Comparison of ENCODE assay signal across 27 cellular contexts in the genomic region with DNA sequence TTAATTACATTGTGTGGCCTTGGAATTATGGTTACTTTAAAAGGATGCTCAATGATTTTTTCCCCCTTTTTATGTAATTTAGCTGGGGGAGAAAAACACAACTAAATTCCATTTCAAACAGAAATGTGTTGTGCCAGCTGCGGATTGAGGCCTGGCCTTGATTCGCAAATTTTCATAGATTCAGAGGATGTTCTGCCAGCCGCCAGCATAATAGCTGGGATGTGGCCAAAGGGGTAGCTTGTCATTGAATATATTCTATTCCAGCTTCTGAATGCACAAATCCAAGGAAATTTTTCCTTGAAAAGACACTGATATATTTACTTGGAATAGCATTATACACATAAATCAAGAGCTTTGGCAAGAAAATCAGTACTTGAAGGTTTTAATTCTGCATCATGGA. TPM values are rescaled to one million over a fixed set of nuclear protein-coding genes. Genes with fewer than 3 reads are reported as not detected.
"Had no signal": no experiment of that assay in that cellular context is flagged by ENCODE, and none has a peak within 500 bp of the region (broad histone marks: within the 10 kb centered on the region; RNA-seq: fewer than 3 reads in every experiment).

No MANE protein-coding gene starts in this region.

- H3K36me3 Mint-ChIP-seq: naive thymus-derived CD8-positive, alpha-beta T cell; stimulated activated memory B cell treated with anti-CD40 and anti-IgM and Interleukin-4, amounts not matched to agents 10 μg/mL and 1 μg/mL and 100 μg/mL, for 72 hours had no signal

- H3K27me3 ChIP-seq: hepatocyte, left lung, pancreas, right atrium auricular region, right lobe of liver, stomach, suprapubic skin, tibial artery, upper lobe of right lung had no signal

- H3K4me1 Mint-ChIP-seq: naive thymus-derived CD8-positive, alpha-beta T cell; nephron; stimulated activated memory B cell treated with anti-CD40 and anti-IgM and Interleukin-4, amounts not matched to agents 10 μg/mL and 1 μg/mL and 100 μg/mL, for 72 hours had no signal

- DNase-seq: kidney; left colon; left lung; lower lobe of right lung; mammary epithelial cell; mesenchymal stem cell; naive thymus-derived CD8-positive, alpha-beta T cell; pancreas; psoas muscle; right lobe of liver; stimulated activated CD4-positive, alpha-beta T cell treated with anti-CD3 and anti-CD28 coated beads, Interleukin-1b, Interleukin-23, amount 100 ng/mL, for 48 hours; stimulated activated CD4-positive, alpha-beta T cell treated with anti-CD3 and anti-CD28 coated beads, Interleukin-2, amount 100 ng/mL, for 48 hours; stimulated activated CD4-positive, alpha-beta T cell treated with anti-CD3 and anti-CD28 coated beads, Interleukin-4, amount 100 ng/mL, for 4 hours; stimulated activated CD8-positive, alpha-beta memory T cell treated with anti-CD3 and anti-CD28 coated beads, Interleukin-4, amount 100 ng/mL, for 48 hours; stimulated activated naive CD4-positive, alpha-beta T cell treated with Interleukin-2 at 50 U/mL for 16 hours; stomach; tibial artery; trophoblast cell; upper lobe of right lung had no signal

- H3K27ac Mint-ChIP-seq: naive thymus-derived CD8-positive, alpha-beta T cell; nephron; stimulated activated memory B cell treated with anti-CD40 and anti-IgM and Interleukin-4, amounts not matched to agents 10 μg/mL and 1 μg/mL and 100 μg/mL, for 72 hours had no signal

- H3K9me3 Mint-ChIP-seq: naive thymus-derived CD8-positive, alpha-beta T cell; nephron had no signal

- H3K4me3 Mint-ChIP-seq: naive thymus-derived CD8-positive, alpha-beta T cell; nephron; neural crest cell; stimulated activated memory B cell treated with anti-CD40 and anti-IgM and Interleukin-4, amounts not matched to agents 10 μg/mL and 1 μg/mL and 100 μg/mL, for 72 hours had no signal

- H3K27me3 Mint-ChIP-seq: stimulated activated memory B cell treated with anti-CD40 and anti-IgM and Interleukin-4, amounts not matched to agents 10 μg/mL and 1 μg/mL and 100 μg/mL, for 72 hours had no signal

- H3K4me3 ChIP-seq: hepatocyte, left lung, lower lobe of right lung, pancreas, psoas muscle, right atrium auricular region, right lobe of liver, smooth muscle cell, stomach, suprapubic skin, thoracic aorta, tibial artery, upper lobe of right lung had no signal

- H3K27ac ChIP-seq: hepatocyte, left lung, lower lobe of right lung, pancreas, psoas muscle, right atrium auricular region, right lobe of liver, stomach, suprapubic skin, thoracic aorta, tibial artery, upper lobe of right lung had no signal

RNA-seq across cellular contexts. Expression of gene TRHDE, which starts 43.7 kb away (rescaled TPM):
- total RNA-seq: naive thymus-derived CD8-positive, alpha-beta T cell had no signal
